ENCODE assay signal across 1 cellular context in genomic region chr4:126915999-126916625, GRCh38.
TF ChIP-seq lines count a peak whose summit lies in the region.

No MANE protein-coding gene starts in this region.

TF ChIP-seq in H1, 55 proteins besides CTCF, POLR2A, EP300 and RAD21:
- TF ChIP-seq GTF2F1 (IDR thresholded peaks at IDR 0.05; ENCODE audit: borderline replicate concordance, low read depth, low read length) (no peak), TCF12 (IDR thresholded peaks at IDR 0.05; ENCODE audit: low read depth, low read length) (no peak), POU5F1 (IDR thresholded peaks at IDR 0.05; ENCODE audit: low read depth, low read length) (no peak), CREB1 (IDR thresholded peaks at IDR 0.05) (no peak), NANOG (IDR thresholded peaks at IDR 0.05; ENCODE audit: insufficient read depth, low read depth, low read length, poor library complexity, severe bottlenecking) (no peak), ATF2 (IDR thresholded peaks at IDR 0.05; ENCODE audit: low read length) (no peak), EZH2 (IDR thresholded peaks at IDR 0.05; ENCODE audit: low read depth, low read length, severe bottlenecking) (no peak), SIRT6 (IDR thresholded peaks at IDR 0.05; ENCODE audit: low read length) (no peak), SP1 (IDR thresholded peaks at IDR 0.05; ENCODE audit: low read depth, low read length) (no peak), RFX5 (IDR thresholded peaks at IDR 0.05; ENCODE audit: borderline replicate concordance, low read depth, low read length) (no peak), KDM5A (IDR thresholded peaks at IDR 0.05; ENCODE audit: low read length) (no peak), CBX8 (IDR thresholded peaks at IDR 0.05; ENCODE audit: borderline replicate concordance, low read depth, low read length) (no peak), JUND (IDR thresholded peaks at IDR 0.05; ENCODE audit: low read length) (no peak), NRF1 (IDR thresholded peaks at IDR 0.05; ENCODE audit: low read depth, low read length) (no peak), RNF2 (IDR thresholded peaks at IDR 0.05; ENCODE audit: borderline replicate concordance, low read depth, low read length, missing control alignments, poor library complexity, severe bottlenecking) (no peak), GABPA (IDR thresholded peaks at IDR 0.05; ENCODE audit: borderline replicate concordance, insufficient read depth, low read length) (no peak), SRF (IDR thresholded peaks at IDR 0.05; ENCODE audit: low read depth, low read length) (no peak), FOSL1 (IDR thresholded peaks at IDR 0.05; ENCODE audit: insufficient read depth, low read depth, low read length) (no peak), CEBPB (IDR thresholded peaks at IDR 0.05; ENCODE audit: low read depth, low read length) (no peak), SUZ12 (IDR thresholded peaks at IDR 0.05; ENCODE audit: low read length) (no peak)
